Comparison of ENCODE assay signal across 8 cellular contexts in the genomic region with DNA sequence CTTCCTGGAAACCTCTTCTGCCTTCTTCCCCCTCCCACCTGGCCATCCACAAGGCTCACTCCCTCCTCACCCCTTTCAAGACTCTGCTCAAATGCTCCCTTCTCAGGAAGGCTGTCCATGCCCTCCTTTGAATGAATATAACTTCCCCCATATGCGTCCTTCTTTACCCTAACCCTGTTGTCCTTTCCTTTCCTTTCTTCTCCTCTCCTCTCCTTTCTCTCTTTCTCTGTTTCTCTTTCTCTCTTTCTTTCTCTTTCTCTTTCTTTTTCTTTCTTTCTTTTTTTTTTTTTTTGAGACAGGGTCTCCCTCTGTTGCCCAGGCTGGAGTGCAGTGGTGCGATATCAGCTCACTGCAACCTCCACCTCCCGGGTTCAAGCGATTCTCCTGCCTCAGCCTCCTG. TPM values are rescaled to one million over a fixed set of nuclear protein-coding genes. Genes with fewer than 3 reads are reported as not detected.
DNase-seq lines count a peak whose midpoint lies in the region; ATAC-seq, FAIRE-seq and TF ChIP-seq lines count a peak whose summit lies in the region.
"Not testable (repeated sequence)": the region's sequence is repeated elsewhere in the genome, so short reads cannot be mapped to it uniquely, and the experiment has no call there.

No MANE protein-coding gene starts in this region.

- intact Hi-C loops in left lung (cut with DNase I); vagina (cut with DNase I): not testable (repeated sequence)

- H3K27ac ChIP-seq in RWPE2 (ENCODE audit: poor library complexity, severe bottlenecking) (peak overlapping the region; percentile 97), epithelial cell of prostate (peak overlapping the region; percentile 95), left lung (peak overlapping the region; percentile 77 to 91), stomach smooth muscle (ENCODE audit: low read length) (peak overlapping the region; percentile 85), vagina (peak overlapping the region; percentile 92)
- H3K27ac ChIP-seq in astrocyte (ENCODE audit: low read depth, low read length): not testable (repeated sequence)

- H3K79me2 ChIP-seq in astrocyte (ENCODE audit: insufficient read depth, low read length): peaks cover 25% of the 10 kb centered on the region

- H3K27me3 Mint-ChIP-seq in HFFc6 (ENCODE audit: insufficient read depth); astrocyte (ENCODE audit: low read depth, unreplicated experiment); nephron (ENCODE audit: low read depth): not testable (repeated sequence)

- H3K4me1 ChIP-seq in RWPE2 (ENCODE audit: insufficient read depth, poor library complexity, severe bottlenecking) (peaks cover 38% of the 10 kb centered on the region), astrocyte (ENCODE audit: insufficient read depth, low read length) (peaks cover 23% of the 10 kb centered on the region), left lung (peaks cover 28 to 69% of the 10 kb centered on the region in 2 donors), stomach smooth muscle (ENCODE audit: control insufficient read depth, insufficient read depth, low read length) (peaks cover 39% of the 10 kb centered on the region), vagina (peaks cover 70% of the 10 kb centered on the region)

- peaks cover 87% of the 10 kb centered on the region for H3K36me3 ChIP-seq in RWPE2 (ENCODE audit: low read depth)
- peaks cover 17% of the 10 kb centered on the region for H3K36me3 ChIP-seq in astrocyte (ENCODE audit: insufficient read depth, low read length)
- peaks cover 0 to 35% of the 10 kb centered on the region in 2 donors for H3K36me3 ChIP-seq in left lung
- H3K36me3 ChIP-seq in stomach smooth muscle (ENCODE audit: control insufficient read depth in 2 of 2, insufficient read depth in 2 of 2, low read length in 2 of 2): peaks cover 32 to 33% of the 10 kb centered on the region in 2 donors
- peaks cover 0 to 41% of the 10 kb centered on the region in 2 donors for H3K36me3 ChIP-seq in vagina

- not testable (repeated sequence) for H2AFZ ChIP-seq in astrocyte (ENCODE audit: low read depth, low read length)

- peak overlapping the region; percentile 93 for H3K27ac Mint-ChIP-seq in HFFc6
- peak overlapping the region; percentile 98 for H3K27ac Mint-ChIP-seq in astrocyte (ENCODE audit: unreplicated experiment)
- H3K27ac Mint-ChIP-seq in nephron: peak overlapping the region in 2 of 3 experiments; percentile 24 to 48

- TF ChIP-seq POLR2A in vagina (IDR thresholded peaks at IDR 0.05): not testable (repeated sequence)

- not testable (repeated sequence) for H3K27me3 ChIP-seq in RWPE2 (ENCODE audit: insufficient read depth, poor library complexity, severe bottlenecking); astrocyte (ENCODE audit: insufficient read depth, low read length); stomach smooth muscle (ENCODE audit: control insufficient read depth in 1 of 2, insufficient read depth in 2 of 2, low read length in 2 of 2); vagina
- H3K27me3 ChIP-seq in left lung: peaks cover 0 to 20% of the 10 kb centered on the region in 2 donors

- H3K4me2 ChIP-seq in astrocyte (ENCODE audit: low read length): not testable (repeated sequence)

- H3K4me3 Mint-ChIP-seq in HFFc6 (peak overlapping the region; percentile 60), nephron (peak overlapping the region in 1 of 3 experiments; percentile 37)
- H3K4me3 Mint-ChIP-seq in astrocyte (ENCODE audit: unreplicated experiment): not testable (repeated sequence)

- peaks cover 54% of the 10 kb centered on the region for H3K36me3 Mint-ChIP-seq in HFFc6 (ENCODE audit: low read depth)
- peaks cover 30% of the 10 kb centered on the region for H3K36me3 Mint-ChIP-seq in astrocyte (ENCODE audit: low read depth, unreplicated experiment)
- peaks cover 12% of the 10 kb centered on the region for H3K36me3 Mint-ChIP-seq in nephron (ENCODE audit: low read depth)

- not testable (repeated sequence) for H3K4me3 ChIP-seq in RWPE2 (ENCODE audit: severe bottlenecking); astrocyte (ENCODE audit: insufficient read depth, low read depth, low read length); left lung; stomach smooth muscle (ENCODE audit: low read length in 2 of 2); vagina

- not testable (repeated sequence) for FAIRE-seq in astrocyte (lab: Jason Lieb, UNC)

- H3K4me1 Mint-ChIP-seq in HFFc6 (ENCODE audit: low read depth) (peaks cover 59% of the 10 kb centered on the region), astrocyte (ENCODE audit: low read depth, unreplicated experiment) (peaks cover 21% of the 10 kb centered on the region), nephron (peaks cover 18% of the 10 kb centered on the region)

- not testable (repeated sequence) for TF ChIP-seq CTCF in HFFc6 (IDR thresholded peaks at IDR 0.05); RWPE2 (IDR thresholded peaks at IDR 0.05; ENCODE audit: poor library complexity, severe bottlenecking); astrocyte (IDR thresholded peaks at IDR 0.05; ENCODE audit: insufficient read depth, low read depth, low read length); left lung (IDR thresholded peaks at IDR 0.05); nephron (IDR thresholded peaks at IDR 0.05; ENCODE audit: unreplicated experiment in 3 of 3); vagina (IDR thresholded peaks at IDR 0.05)

- H4K20me1 ChIP-seq in astrocyte (ENCODE audit: insufficient read depth, low read length): peaks cover 15% of the 10 kb centered on the region

- not testable (repeated sequence) for H3K9me3 Mint-ChIP-seq in HFFc6; astrocyte (ENCODE audit: unreplicated experiment); nephron

- H3K9ac ChIP-seq in astrocyte (ENCODE audit: low read length); stomach smooth muscle (ENCODE audit: low read length in 2 of 2): not testable (repeated sequence)

- not testable (repeated sequence) for ATAC-seq in RWPE2 (ENCODE audit: low read depth); left lung

- H3K9me3 ChIP-seq in RWPE2 (ENCODE audit: severe bottlenecking); astrocyte (ENCODE audit: insufficient read depth, low read depth, low read length); left lung; stomach smooth muscle (ENCODE audit: control insufficient read depth in 2 of 2, low read length in 2 of 2); vagina: not testable (repeated sequence)

- DNase-seq in HFFc6; RWPE2 (ENCODE audit: low spot score); astrocyte (ENCODE audit: low read depth); epithelial cell of prostate (ENCODE audit: low read depth, low spot score); left lung; vagina (ENCODE audit: extremely low spot score in 2 of 2): not testable (repeated sequence)

RNA-seq across cellular contexts. Expression of a gene that starts 15.1 kb away (rescaled TPM):
- total RNA-seq in HFFc6 (2021; fragmentation: NEBNext Ultra II Directional; extraction: Animal tissue kit (Norgen Biotek cat#: 25700)): 100 to 1,000 TPM; 321 to 395 (median 334) TPM
- total RNA-seq in astrocyte (159 and 170 TPM in 2 replicates), left lung (100 to 1,000 TPM; 195 to 263 TPM), vagina (125 TPM)

RNA-seq across cellular contexts. Expression of a gene that starts 17.1 kb away (rescaled TPM):
- total RNA-seq in HFFc6 (2021; fragmentation: NEBNext Ultra II Directional; extraction: Animal tissue kit (Norgen Biotek cat#: 25700)): 100 to 1,000 TPM in 4 of 6 experiments, 10 to 100 TPM in 2; 72.7 to 113 (median 106) TPM
- total RNA-seq in astrocyte: 79.4 and 89.9 TPM in 2 replicates
- 100 to 1,000 TPM; 130 to 157 TPM for total RNA-seq in left lung
- 517 TPM for total RNA-seq in vagina

RNA-seq across cellular contexts. Expression of a gene that starts 50.2 kb away (rescaled TPM):
- total RNA-seq in HFFc6 (2021; fragmentation: NEBNext Ultra II Directional; extraction: Animal tissue kit (Norgen Biotek cat#: 25700)): 100 to 1,000 TPM; 214 to 245 (median 224) TPM
- total RNA-seq in astrocyte (257 and 279 TPM in 2 replicates), left lung (100 to 1,000 TPM; 233 to 596 TPM), vagina (442 TPM)

Comparison
In these comparisons a context has a peak if more than half of its experiments do, and no peak if none do; other contexts are left out.
1. H3K27ac Mint-ChIP-seq: peak in every context shown above with its lines; median percentile 98 in astrocyte; 93 in HFFc6; 36 in nephron.